Comparison of ENCODE assay signal across 13 cellular contexts in genomic region chr15:48642795-48643194, GRCh38. TPM values are rescaled to one million over a fixed set of nuclear protein-coding genes. Genes with fewer than 3 reads are reported as not detected.
A peak's percentile ranks its signal among the peaks of the same experiment; 100 is the strongest.
DNase-seq lines count a peak whose midpoint lies in the region; TF ChIP-seq lines count a peak whose summit lies in the region.
"Had no signal": no experiment of that assay in that cellular context is flagged by ENCODE, and none has a peak within 500 bp of the region (broad histone marks: within the 10 kb centered on the region; RNA-seq: fewer than 3 reads in every experiment).

No MANE protein-coding gene starts in this region.

- CTCF ChIA-PET in activated CD4-positive, alpha-beta memory T cell treated with anti-CD3 and anti-CD28 coated beads, Interleukin-2, amount 10 ng/mL, durations not matched to agents 7 days and 5 days (lab: Charles Lee), result no interaction called here

- peak; percentile 48 for DNase-seq in OCI-M1 (lab: John Stamatoyannopoulos, UW)
- peak; percentile 45 for DNase-seq in fibroblast of peridontal ligament (ENCODE audit: extremely low read depth)
- DNase-seq in sigmoid colon, result no peak
- no peak for DNase-seq in hippocampal formation (lab: John Stamatoyannopoulos, UW)
- DNase-seq in effector memory CD4-positive, alpha-beta T cell, result no peak
- DNase-seq in activated CD4-positive, alpha-beta memory T cell treated with anti-CD3 and anti-CD28 coated beads, Interleukin-2, amount 10 ng/mL, durations not matched to agents 7 days and 5 days, result no peak
- no peak for DNase-seq in colonic mucosa
- DNase-seq: AML-193, anterior cingulate cortex, NCI-H345, RPMI8226 had no signal

- H3K4me3 Mint-ChIP-seq in activated CD4-positive, alpha-beta memory T cell treated with anti-CD3 and anti-CD28 coated beads, Interleukin-2, amount 10 ng/mL, durations not matched to agents 7 days and 5 days, result no peak overlapping the region

- H3K4me1 ChIP-seq in ACC112 (ENCODE audit: control insufficient read depth, insufficient read depth, low read length, unreplicated experiment) (peaks cover 38% of the 10 kb centered on the region), sigmoid colon (peaks cover 0 to 26% (median 23%) of the 10 kb centered on the region in 4 donors), colonic mucosa (no peaks in the 10 kb centered on the region)
- no peaks in the 10 kb centered on the region for H3K4me1 ChIP-seq in effector memory CD4-positive, alpha-beta T cell (ENCODE audit: control insufficient read depth, insufficient read depth, low read length, poor library complexity, severe bottlenecking)
- H3K4me1 ChIP-seq: parathyroid adenoma had no signal

- H3K4me3 ChIP-seq in ACC112 (ENCODE audit: low read depth, low read length) (peak overlapping the region; percentile 93), sigmoid colon (peak overlapping the region in 3 of 4 donors; percentile 65 to 72 (median 71)), colonic mucosa (no peak overlapping the region)
- H3K4me3 ChIP-seq in effector memory CD4-positive, alpha-beta T cell (ENCODE audit: insufficient read depth, low read depth, low read length, poor library complexity, severe bottlenecking), result no peak overlapping the region

- H3K9me3 Mint-ChIP-seq in activated CD4-positive, alpha-beta memory T cell treated with anti-CD3 and anti-CD28 coated beads, Interleukin-2, amount 10 ng/mL, durations not matched to agents 7 days and 5 days, result no peaks in the 10 kb centered on the region

- TF ChIP-seq CTCF in sigmoid colon (IDR thresholded peaks at IDR 0.05), result no peak
- no peak for TF ChIP-seq CTCF in colonic mucosa (IDR thresholded peaks at IDR 0.05)

- no peak overlapping the region for H3K27ac Mint-ChIP-seq in activated CD4-positive, alpha-beta memory T cell treated with anti-CD3 and anti-CD28 coated beads, Interleukin-2, amount 10 ng/mL, durations not matched to agents 7 days and 5 days

- H3K27me3 Mint-ChIP-seq in activated CD4-positive, alpha-beta memory T cell treated with anti-CD3 and anti-CD28 coated beads, Interleukin-2, amount 10 ng/mL, durations not matched to agents 7 days and 5 days, result peaks cover 46% of the 10 kb centered on the region

- no peak for TF ChIP-seq POLR2A in sigmoid colon (IDR thresholded peaks at IDR 0.05)

- peaks cover 5% of the 10 kb centered on the region for H3K4me1 Mint-ChIP-seq in activated CD4-positive, alpha-beta memory T cell treated with anti-CD3 and anti-CD28 coated beads, Interleukin-2, amount 10 ng/mL, durations not matched to agents 7 days and 5 days

- H3K27ac ChIP-seq in ACC112 (ENCODE audit: low read depth, low read length) (peak overlapping the region; percentile 85), sigmoid colon (peak overlapping the region in 3 of 4 donors; percentile 82 to 95 (median 88)), colonic mucosa (no peak overlapping the region)
- H3K27ac ChIP-seq in effector memory CD4-positive, alpha-beta T cell (ENCODE audit: insufficient read depth, low read length, poor library complexity, severe bottlenecking), result no peak overlapping the region
- H3K27ac ChIP-seq: parathyroid adenoma had no signal

- H2AFZ ChIP-seq in ACC112 (ENCODE audit: low read length, unreplicated experiment), result peak overlapping the region; percentile 13
- H2AFZ ChIP-seq: parathyroid adenoma had no signal

- H3K9me3 ChIP-seq in sigmoid colon, result no peaks in the 10 kb centered on the region
- no peaks in the 10 kb centered on the region for H3K9me3 ChIP-seq in effector memory CD4-positive, alpha-beta T cell (ENCODE audit: control insufficient read depth, low read length)
- no peaks in the 10 kb centered on the region for H3K9me3 ChIP-seq in colonic mucosa

- POLR2A ChIA-PET in activated CD4-positive, alpha-beta memory T cell treated with anti-CD3 and anti-CD28 coated beads, Interleukin-2, amount 10 ng/mL, durations not matched to agents 7 days and 5 days (lab: Charles Lee), result no interaction called here

- no peak overlapping the region for H3K9ac ChIP-seq in colonic mucosa (ENCODE audit: low read depth in 2 of 2, low read length in 2 of 2)
- H3K9ac ChIP-seq: parathyroid adenoma had no signal

- WGBS in sigmoid colon, 2 donors, result 63 to 72% methylated on average over 1 of the region's 1 CpG

- H3K27me3 ChIP-seq in ACC112 (ENCODE audit: insufficient read depth, low read length) (no peaks in the 10 kb centered on the region), sigmoid colon (peaks cover 0 to 25% (median 9%) of the 10 kb centered on the region in 3 donors), colonic mucosa (peaks cover 19% of the 10 kb centered on the region)
- H3K27me3 ChIP-seq in effector memory CD4-positive, alpha-beta T cell (replicated peaks; ENCODE audit: control insufficient read depth, insufficient read depth, low read length, poor library complexity, severe bottlenecking), result no peaks in the 10 kb centered on the region

- no peak for TF ChIP-seq EP300 in sigmoid colon (IDR thresholded peaks at IDR 0.05)

- H3K79me2 ChIP-seq in ACC112 (ENCODE audit: control insufficient read depth, insufficient read depth, low read length, unreplicated experiment), result peaks cover 91% of the 10 kb centered on the region
- H3K79me2 ChIP-seq: parathyroid adenoma had no signal

- intact Hi-C loops in sigmoid colon (cut with DNase I), result loop anchor here (10.0 kb wide), 2 partner anchors 108 to 228 kb away; no protein-coding TSS in a partner anchor
- intact Hi-C loops in colonic mucosa (cut with DNase I), result no loop called here

- peaks cover 29% of the 10 kb centered on the region for H3K36me3 ChIP-seq in ACC112 (ENCODE audit: insufficient read depth, low read length)
- H3K36me3 ChIP-seq in sigmoid colon, result no peaks in the 10 kb centered on the region
- no peaks in the 10 kb centered on the region for H3K36me3 ChIP-seq in effector memory CD4-positive, alpha-beta T cell (ENCODE audit: control insufficient read depth, insufficient read depth, low read length)
- no peaks in the 10 kb centered on the region for H3K36me3 ChIP-seq in colonic mucosa

- H3K36me3 Mint-ChIP-seq in activated CD4-positive, alpha-beta memory T cell treated with anti-CD3 and anti-CD28 coated beads, Interleukin-2, amount 10 ng/mL, durations not matched to agents 7 days and 5 days (ENCODE audit: low read depth), result no peaks in the 10 kb centered on the region

RNA-seq across cellular contexts. Expression of gene FBN1, which starts 2.7 kb away (rescaled TPM):
- 100 to 1,000 TPM in 1 of 4 donors, 10 to 100 TPM in 3; 57.0 to 173 (median 74.7) TPM for total RNA-seq in sigmoid colon
- polyA plus RNA-seq in sigmoid colon, result 10 to 100 TPM in 1 of 3 donors, 1 to 10 TPM in 2; 1.2 to 15.0 (median 6.6) TPM
- 1 to 10 TPM; 1.3 to 1.7 TPM for total RNA-seq in activated CD4-positive, alpha-beta memory T cell treated with anti-CD3 and anti-CD28 coated beads, Interleukin-2, amount 10 ng/mL, durations not matched to agents 7 days and 5 days
- total RNA-seq in colonic mucosa, result 10 to 100 TPM in 1 of 2 donors, 1 to 10 TPM in 1; 6.6 to 19.5 TPM

Comparison
In these comparisons a context has a peak if more than half of its experiments do, and no peak if none do; other contexts are left out.
1. H3K27ac ChIP-seq: peak in ACC112 (single experiment) and sigmoid colon (3 of 4); none in effector memory CD4-positive, alpha-beta T cell (single experiment) and colonic mucosa (single experiment).
2. H3K4me3 ChIP-seq: peak in ACC112 (single experiment) and sigmoid colon (3 of 4); none in effector memory CD4-positive, alpha-beta T cell (single experiment) and colonic mucosa (single experiment).
3. DNase-seq: peak in OCI-M1 (single experiment) and fibroblast of peridontal ligament (single experiment); none in sigmoid colon (single experiment), hippocampal formation (0 of 2), effector memory CD4-positive, alpha-beta T cell (0 of 3), activated CD4-positive, alpha-beta memory T cell treated with anti-CD3 and anti-CD28 coated beads, Interleukin-2, amount 10 ng/mL, durations not matched to agents 7 days and 5 days (single experiment) and colonic mucosa (single experiment).